In genomic region chr3:42031808-42032475, GRCh38 we compare ENCODE assay signal across 1 cellular context.
TF ChIP-seq lines count a peak whose summit lies in the region.

No MANE protein-coding gene starts in this region.

TF ChIP-seq in GM12878, 131 proteins besides CTCF, POLR2A, EP300 and RAD21 (continued from another document):
- TF ChIP-seq ZNF687 (IDR thresholded peaks at IDR 0.05) = no peak
- TF ChIP-seq NBN (IDR thresholded peaks at IDR 0.05) = no peak
- no peak for TF ChIP-seq ZBTB33 (IDR thresholded peaks at IDR 0.05)
- no peak for TF ChIP-seq CHD2 (IDR thresholded peaks at IDR 0.05; ENCODE audit: borderline replicate concordance, low read depth, low read length)
- TF ChIP-seq SMAD5 (IDR thresholded peaks at IDR 0.05; ENCODE audit: low read depth) = no peak
- no peak for TF ChIP-seq DPF2 (IDR thresholded peaks at IDR 0.05)
- no peak for TF ChIP-seq ZBTB40 (IDR thresholded peaks at IDR 0.05; ENCODE audit: borderline replicate concordance)
- TF ChIP-seq RCOR1 (conservative IDR thresholded peaks at IDR 0.05; ENCODE audit: low read depth, low read length) = no peak
- no peak for TF ChIP-seq MYB (IDR thresholded peaks at IDR 0.05; ENCODE audit: borderline replicate concordance, low read depth, low read length)
- TF ChIP-seq BCL3 (IDR thresholded peaks at IDR 0.05; ENCODE audit: borderline replicate concordance, insufficient read depth, low read depth, low read length, poor library complexity, severe bottlenecking) = no peak
- TF ChIP-seq, protein P1, sequence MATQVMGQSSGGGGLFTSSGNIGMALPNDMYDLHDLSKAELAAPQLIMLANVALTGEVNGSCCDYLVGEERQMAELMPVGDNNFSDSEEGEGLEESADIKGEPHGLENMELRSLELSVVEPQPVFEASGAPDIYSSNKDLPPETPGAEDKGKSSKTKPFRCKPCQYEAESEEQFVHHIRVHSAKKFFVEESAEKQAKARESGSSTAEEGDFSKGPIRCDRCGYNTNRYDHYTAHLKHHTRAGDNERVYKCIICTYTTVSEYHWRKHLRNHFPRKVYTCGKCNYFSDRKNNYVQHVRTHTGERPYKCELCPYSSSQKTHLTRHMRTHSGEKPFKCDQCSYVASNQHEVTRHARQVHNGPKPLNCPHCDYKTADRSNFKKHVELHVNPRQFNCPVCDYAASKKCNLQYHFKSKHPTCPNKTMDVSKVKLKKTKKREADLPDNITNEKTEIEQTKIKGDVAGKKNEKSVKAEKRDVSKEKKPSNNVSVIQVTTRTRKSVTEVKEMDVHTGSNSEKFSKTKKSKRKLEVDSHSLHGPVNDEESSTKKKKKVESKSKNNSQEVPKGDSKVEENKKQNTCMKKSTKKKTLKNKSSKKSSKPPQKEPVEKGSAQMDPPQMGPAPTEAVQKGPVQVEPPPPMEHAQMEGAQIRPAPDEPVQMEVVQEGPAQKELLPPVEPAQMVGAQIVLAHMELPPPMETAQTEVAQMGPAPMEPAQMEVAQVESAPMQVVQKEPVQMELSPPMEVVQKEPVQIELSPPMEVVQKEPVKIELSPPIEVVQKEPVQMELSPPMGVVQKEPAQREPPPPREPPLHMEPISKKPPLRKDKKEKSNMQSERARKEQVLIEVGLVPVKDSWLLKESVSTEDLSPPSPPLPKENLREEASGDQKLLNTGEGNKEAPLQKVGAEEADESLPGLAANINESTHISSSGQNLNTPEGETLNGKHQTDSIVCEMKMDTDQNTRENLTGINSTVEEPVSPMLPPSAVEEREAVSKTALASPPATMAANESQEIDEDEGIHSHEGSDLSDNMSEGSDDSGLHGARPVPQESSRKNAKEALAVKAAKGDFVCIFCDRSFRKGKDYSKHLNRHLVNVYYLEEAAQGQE (IDR thresholded peaks at IDR 0.05; ENCODE audit: low read depth, low read length) = no peak
- TF ChIP-seq MTA2 (IDR thresholded peaks at IDR 0.05; ENCODE audit: low read depth) = no peak
- no peak for TF ChIP-seq HDGF (IDR thresholded peaks at IDR 0.05)
- no peak for TF ChIP-seq ZNF24 (IDR thresholded peaks at IDR 0.05)
- TF ChIP-seq CHD1 (IDR thresholded peaks at IDR 0.05; ENCODE audit: low read depth, low read length) = no peak
